ENCODE assay signal across 31 cellular contexts in the genomic region with DNA sequence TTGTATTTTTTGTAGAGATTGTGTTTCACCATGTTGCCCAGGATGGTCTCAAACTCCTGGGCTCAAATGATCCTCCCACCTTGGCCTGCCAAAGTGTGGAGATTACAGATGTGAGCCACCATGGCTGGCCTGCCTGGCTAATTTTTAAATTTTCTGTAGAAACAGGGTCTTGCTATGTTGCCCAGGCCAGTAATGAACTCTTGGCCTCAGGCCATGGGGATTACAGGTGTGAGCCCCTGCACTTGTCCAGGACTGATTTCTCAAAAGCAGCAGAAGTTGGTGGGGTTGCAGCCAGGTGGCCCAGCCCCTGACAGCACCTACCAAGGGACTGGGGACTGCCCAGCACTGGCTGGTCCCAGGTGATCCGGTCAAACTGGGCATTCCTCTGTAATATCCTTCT. TPM values are rescaled to one million over a fixed set of nuclear protein-coding genes. Genes with fewer than 3 reads are reported as not detected.
"Had no signal": no experiment of that assay in that cellular context is flagged by ENCODE, and none has a peak within 500 bp of the region (broad histone marks: within the 10 kb centered on the region; RNA-seq: fewer than 3 reads in every experiment).

No MANE protein-coding gene starts in this region.

- H3K9me3 Mint-ChIP-seq: natural killer cell; nephron progenitor cell; stimulated activated naive B cell treated with anti-CD40 and anti-IgM and Interleukin-4, amounts not matched to agents 10 μg/mL and 1 μg/mL and 100 μg/mL, for 72 hours had no signal

- H3K27me3 ChIP-seq: left lung, neural progenitor cell, neutrophil, right atrium auricular region, stomach, testis, thyroid gland, transverse colon, upper lobe of left lung had no signal

- ATAC-seq: left colon; natural killer cell; sciatic nerve; stimulated activated naive B cell treated with anti-CD40 and anti-IgM and Interleukin-4, amounts not matched to agents 10 μg/mL and 1 μg/mL and 100 μg/mL, for 72 hours; stimulated activated naive CD8-positive, alpha-beta T cell treated with anti-CD3 and anti-CD28 coated beads, Interleukin-15, Interleukin-2, amounts not matched to agents 100 U/mL and 50 U/mL, for 24 hours had no signal

- H3K79me2 ChIP-seq: parathyroid adenoma had no signal

- H2AFZ ChIP-seq: parathyroid adenoma had no signal

- H3K36me3 ChIP-seq: left lung, lower lobe of right lung, neural progenitor cell, neutrophil, right atrium auricular region, stomach, thyroid gland, transverse colon, upper lobe of left lung had no signal

- H3K4me1 Mint-ChIP-seq: immature natural killer cell; naive B cell; natural killer cell; stimulated activated naive B cell treated with anti-CD40 and anti-IgM and Interleukin-4, amounts not matched to agents 10 μg/mL and 1 μg/mL and 100 μg/mL, for 72 hours had no signal

- H3K4me1 ChIP-seq: left lung, lower lobe of right lung, parathyroid adenoma, right atrium auricular region, upper lobe of left lung had no signal

- H3K4me3 ChIP-seq: left lung, lower lobe of right lung, right atrium auricular region, skin epidermis, stomach, testis, thyroid gland, transverse colon, upper lobe of left lung had no signal

- FAIRE-seq: islet of Langerhans, kidney had no signal

- H3K27ac Mint-ChIP-seq: immature natural killer cell; naive B cell; natural killer cell; nephron progenitor cell; stimulated activated naive B cell treated with anti-CD40 and anti-IgM and Interleukin-4, amounts not matched to agents 10 μg/mL and 1 μg/mL and 100 μg/mL, for 72 hours had no signal

- H3K9ac ChIP-seq: neural progenitor cell, parathyroid adenoma had no signal

- H3K9me3 ChIP-seq: left lung, lower lobe of right lung, neutrophil, right atrium auricular region, stomach, testis, thyroid gland, transverse colon, upper lobe of left lung had no signal

- H3K27ac ChIP-seq: lower lobe of right lung, neural progenitor cell, neutrophil, parathyroid adenoma, right atrium auricular region, skin epidermis, testis, thyroid gland, upper lobe of left lung had no signal

- DNase-seq: hypothalamus; immature natural killer cell; kidney; left colon; left lung; lower lobe of right lung; mammary epithelial cell; naive B cell; natural killer cell; nephron progenitor cell; occipital lobe; stimulated activated CD4-positive, alpha-beta T cell treated with anti-CD3 and anti-CD28 coated beads, Interleukin-12 subunit alpha, Interleukin-12 subunit beta, amount 100 ng/mL, for 4 hours; stimulated activated CD4-positive, alpha-beta T cell treated with anti-CD3 and anti-CD28 coated beads, Interleukin-15, amount 100 ng/mL, for 24 hours; stimulated activated CD4-positive, alpha-beta T cell treated with anti-CD3 and anti-CD28 coated beads, Interleukin-2, amount 100 ng/mL, for 24 hours; stimulated activated CD4-positive, alpha-beta T cell treated with anti-CD3 and anti-CD28 coated beads, Interleukin-4, amount 100 ng/mL, for 1 hour; stimulated activated naive B cell treated with anti-CD40 and anti-IgM and Interleukin-4, amounts not matched to agents 10 μg/mL and 1 μg/mL and 100 μg/mL, for 72 hours; stimulated activated naive CD8-positive, alpha-beta T cell treated with anti-CD3 and anti-CD28 coated beads, Interleukin-15, Interleukin-2, amounts not matched to agents 100 U/mL and 50 U/mL, for 24 hours; stomach; testis; thyroid gland; transverse colon; upper lobe of left lung had no signal

- H3K27me3 Mint-ChIP-seq: progenitor cell of endocrine pancreas; stimulated activated naive B cell treated with anti-CD40 and anti-IgM and Interleukin-4, amounts not matched to agents 10 μg/mL and 1 μg/mL and 100 μg/mL, for 72 hours had no signal

- H3K36me3 Mint-ChIP-seq: immature natural killer cell; mesothelial cell of epicardium; naive B cell; natural killer cell; neural progenitor cell; stimulated activated naive B cell treated with anti-CD40 and anti-IgM and Interleukin-4, amounts not matched to agents 10 μg/mL and 1 μg/mL and 100 μg/mL, for 72 hours had no signal

- H3K4me3 Mint-ChIP-seq: immature natural killer cell; mesothelial cell of epicardium; naive B cell; natural killer cell; nephron progenitor cell; neural progenitor cell; stimulated activated naive B cell treated with anti-CD40 and anti-IgM and Interleukin-4, amounts not matched to agents 10 μg/mL and 1 μg/mL and 100 μg/mL, for 72 hours had no signal

RNA-seq across cellular contexts. Expression of a gene that starts 44.1 kb away (rescaled TPM):
- polyA plus RNA-seq: immature natural killer cell had no signal
